ENCODE assay signal across 15 cellular contexts in genomic region chr2:180057706-180058412, GRCh38. TPM values are rescaled to one million over a fixed set of nuclear protein-coding genes. Genes with fewer than 3 reads are reported as not detected.
DNase-seq lines count a peak whose midpoint lies in the region; ATAC-seq and TF ChIP-seq lines count a peak whose summit lies in the region.
"Had no signal": no experiment of that assay in that cellular context is flagged by ENCODE, and none has a peak within 500 bp of the region (broad histone marks: within the 10 kb centered on the region; RNA-seq: fewer than 3 reads in every experiment).

No MANE protein-coding gene starts in this region.

- peaks cover 33% of the 10 kb centered on the region for H3K4me1 Mint-ChIP-seq in endodermal cell
- H3K4me1 Mint-ChIP-seq: CD14-positive monocyte had no signal

- H3K4me1 ChIP-seq in HUES64 (ENCODE audit: insufficient read depth, low read length) (peaks cover 34% of the 10 kb centered on the region), endodermal cell (ENCODE audit: control insufficient read depth, insufficient read depth, low read length) (peaks cover 6% of the 10 kb centered on the region), iPS-20b (ENCODE audit: insufficient read depth, low read length) (peaks cover 29% of the 10 kb centered on the region; the same call in 1 of the 2 replicates)
- H3K4me1 ChIP-seq: A549 had no signal

- H3K27me3 ChIP-seq in HUES64 (ENCODE audit: insufficient read depth, low read length) (no peaks in the 10 kb centered on the region), endodermal cell (ENCODE audit: control insufficient read depth, insufficient read depth, low read length, poor library complexity, severe bottlenecking) (no peaks in the 10 kb centered on the region), iPS-20b (ENCODE audit: insufficient read depth, low read length) (no peaks in the 10 kb centered on the region)

- peaks cover 36% of the 10 kb centered on the region for H3K9me3 Mint-ChIP-seq in endodermal cell
- H3K9me3 Mint-ChIP-seq: CD8-positive, alpha-beta T cell had no signal

- H3K27me3 Mint-ChIP-seq in endodermal cell (ENCODE audit: insufficient read depth): no peaks in the 10 kb centered on the region

- 76% methylated on average over 9 of the region's 10 CpGs for WGBS in HUES64
- 41 to 81% methylated on average over 4 to 10 of the region's 10 CpGs for WGBS in endodermal cell (ENCODE audit: insufficient coverage in 1 of 2, insufficient read length in 1 of 2), 2 experiments

- DNase-seq in endodermal cell: peak; percentile 59
- DNase-seq in COLO668 (lab: John Stamatoyannopoulos, UW; ENCODE audit: unreplicated experiment): no peak
- DNase-seq in AML-193 (lab: John Stamatoyannopoulos, UW): no peak
- no peak for DNase-seq in H4 (ENCODE audit: low spot score)
- DNase-seq: Caco-2; CD8-positive, alpha-beta T cell; GOT3; Karpas-422 had no signal

- TF ChIP-seq CTCF in endodermal cell (conservative IDR thresholded peaks at IDR 0.05): no peak

- peak overlapping the region; percentile 28 for H3K4me3 Mint-ChIP-seq in endodermal cell
- H3K4me3 Mint-ChIP-seq: CD14-positive monocyte; CD8-positive, alpha-beta T cell had no signal

- no peak for ATAC-seq in GM18858 (IDR thresholded peaks at IDR 0.05; ENCODE audit: unreplicated experiment)
- ATAC-seq: A549; CD8-positive, alpha-beta T cell; HCT116; HepG2 had no signal

- H3K27ac Mint-ChIP-seq in endodermal cell: peak overlapping the region; percentile 97
- H3K27ac Mint-ChIP-seq: CD14-positive monocyte; CD8-positive, alpha-beta T cell had no signal

- H3K9me3 ChIP-seq in HUES64 (ENCODE audit: insufficient read depth, low read depth, low read length): no peaks in the 10 kb centered on the region
- peaks cover 24% of the 10 kb centered on the region for H3K9me3 ChIP-seq in endodermal cell (ENCODE audit: control insufficient read depth, low read length)
- H3K9me3 ChIP-seq in iPS-20b (ENCODE audit: insufficient read depth, low read depth, low read length): no peaks in the 10 kb centered on the region
- H3K9me3 ChIP-seq: A549, Caco-2 had no signal

- H3K36me3 ChIP-seq in HUES64 (ENCODE audit: insufficient read depth, low read length): no peaks in the 10 kb centered on the region
- no peaks in the 10 kb centered on the region for H3K36me3 ChIP-seq in endodermal cell (ENCODE audit: control insufficient read depth, insufficient read depth, low read length)
- no peaks in the 10 kb centered on the region for H3K36me3 ChIP-seq in iPS-20b (ENCODE audit: insufficient read depth, low read depth, low read length)

- H3K4me3 ChIP-seq in HUES64 (ENCODE audit: low read length) (no peak overlapping the region), endodermal cell (ENCODE audit: low read length) (peak overlapping the region; percentile 64), iPS-20b (ENCODE audit: low read length) (peak overlapping the region; percentile 47; the same call in 1 of the 2 replicates)
- H3K4me3 ChIP-seq: A549 had no signal

- H3K9ac ChIP-seq in HUES64 (ENCODE audit: low read depth, low read length) (peak overlapping the region; percentile 53), endodermal cell (ENCODE audit: extremely low read depth, low read length, poor library complexity, severe bottlenecking) (peak overlapping the region; percentile 85), iPS-20b (ENCODE audit: low read depth, low read length) (peak overlapping the region; percentile 77)

- H3K27ac ChIP-seq in HUES64 (ENCODE audit: low read depth, low read length) (peak overlapping the region; percentile 93), endodermal cell (ENCODE audit: low read depth, low read length) (peak overlapping the region; percentile 91), iPS-20b (ENCODE audit: low read length) (peak overlapping the region; percentile 55)
- H3K27ac ChIP-seq: A549 had no signal

- peaks cover 8% of the 10 kb centered on the region for H3K36me3 Mint-ChIP-seq in endodermal cell (ENCODE audit: low read depth)
- H3K36me3 Mint-ChIP-seq: CD14-positive monocyte; CD8-positive, alpha-beta T cell had no signal

RNA-seq across cellular contexts. Expression of gene CWC22, which starts 50.8 kb away (rescaled TPM):
- polyA plus RNA-seq in HUES64 (2013, experiment 1 of 2): 30.6 TPM
- 28.3 TPM for polyA plus RNA-seq in HUES64 (2013, experiment 2 of 2)
- 10 to 100 TPM; 33.4 to 43.5 TPM for total RNA-seq in endodermal cell
- 27.4 TPM for polyA plus RNA-seq in endodermal cell (2013, experiment 1 of 2)
- polyA plus RNA-seq in endodermal cell (2013, experiment 2 of 2): 28.6 TPM
- 8.9 and 10.2 TPM in 2 replicates for total RNA-seq in H4 (2014; rRNA removed; shearing (Covaris generic))
